Comparison of ENCODE assay signal across 29 cellular contexts in genomic region chr2:103942199-103942598, GRCh38.
"Had no signal": no experiment of that assay in that cellular context is flagged by ENCODE, and none has a peak within 500 bp of the region (broad histone marks: within the 10 kb centered on the region; RNA-seq: fewer than 3 reads in every experiment).

No MANE protein-coding gene starts in this region.

- H3K27ac ChIP-seq: body of pancreas, colonic mucosa, esophagus muscularis mucosa, foreskin keratinocyte, gastroesophageal sphincter, heart right ventricle had no signal

- ATAC-seq: activated CD4-positive, alpha-beta T cell treated with anti-CD3 and anti-CD28 coated beads for 36 hours; activated CD8-positive, alpha-beta memory T cell treated with anti-CD3 and anti-CD28 coated beads, Interleukin-2, amount 10 ng/mL, durations not matched to agents 7 days and 5 days; activated CD8-positive, alpha-beta T cell treated with anti-CD3 and anti-CD28 coated beads, Interleukin-2, amount 10 ng/mL, durations not matched to agents 7 days and 5 days; body of pancreas; foreskin keratinocyte; gastroesophageal sphincter; heart right ventricle; T-helper 17 cell had no signal

- H3K9me3 Mint-ChIP-seq: activated CD4-positive, alpha-beta T cell treated with anti-CD3 and anti-CD28 coated beads, Interleukin-2, amount 10 ng/mL, durations not matched to agents 24 days and 14 days; activated T-helper 1 cell treated with anti-CD3 and anti-CD28 coated beads, Interleukin-12 subunit alpha, Interleukin-12 subunit beta, Interleukin-2, Interleukin-4 antibody, amounts not matched to agents 30 ng/mL and 10 ng/mL and 1 ng/mL, durations not matched to agents 14 hours and 24 hours and 36 hours had no signal

- H3K36me3 Mint-ChIP-seq: activated CD4-positive, alpha-beta memory T cell treated with anti-CD3 and anti-CD28 coated beads for 36 hours; activated CD8-positive, alpha-beta memory T cell treated with anti-CD3 and anti-CD28 coated beads, Interleukin-2, amount 10 ng/mL, durations not matched to agents 7 days and 5 days; activated naive CD8-positive, alpha-beta T cell had no signal

- DNase-seq: activated CD4-positive, alpha-beta memory T cell treated with anti-CD3 and anti-CD28 coated beads for 36 hours; activated CD4-positive, alpha-beta T cell treated with anti-CD3 and anti-CD28 coated beads for 36 hours; activated CD4-positive, alpha-beta T cell treated with anti-CD3 and anti-CD28 coated beads, Interleukin-2, amount 10 ng/mL, durations not matched to agents 24 days and 14 days; activated CD4-positive, CD25-positive, alpha-beta regulatory T cell; activated CD4-positive, CD25-positive, alpha-beta regulatory T cell treated with anti-CD3 and anti-CD28 coated beads, Interleukin-2, amount 50 U/mL, for 72 hours; activated CD8-positive, alpha-beta memory T cell treated with anti-CD3 and anti-CD28 coated beads, Interleukin-2, amount 10 ng/mL, durations not matched to agents 7 days and 5 days; activated CD8-positive, alpha-beta memory T cell treated with anti-CD3 and anti-CD28 coated beads, Interleukin-2, amount 50 U/mL, for 4 hours; activated CD8-positive, alpha-beta T cell treated with anti-CD3 and anti-CD28 coated beads, Interleukin-2, amount 10 ng/mL, durations not matched to agents 7 days and 5 days; activated effector memory CD4-positive, alpha-beta T cell treated with anti-CD3 and anti-CD28 coated beads, Interleukin-2, amount 50 U/mL, for 16 hours; activated naive CD4-positive, alpha-beta T cell treated with anti-CD3 and anti-CD28 coated beads for 36 hours; activated T-cell treated with anti-CD3 and anti-CD28 coated beads, Interleukin-2, amount 50 U/mL, for 1 hour; activated T-cell treated with anti-CD3 and anti-CD28 coated beads, Interleukin-2, amount 50 U/mL, for 48 hours; amniotic stem cell; aorta; body of pancreas; caudate nucleus; colonic mucosa; effector CD8-positive, alpha-beta T cell; foreskin keratinocyte; heart right ventricle; T-helper 1 cell; T-helper 17 cell; T1000 had no signal

- H3K27me3 ChIP-seq: body of pancreas, colonic mucosa, esophagus muscularis mucosa, foreskin keratinocyte, gastroesophageal sphincter, heart right ventricle had no signal

- H3K27ac Mint-ChIP-seq: activated CD4-positive, alpha-beta memory T cell treated with anti-CD3 and anti-CD28 coated beads for 36 hours; activated CD4-positive, alpha-beta T cell treated with anti-CD3 and anti-CD28 coated beads for 36 hours; activated CD4-positive, alpha-beta T cell treated with anti-CD3 and anti-CD28 coated beads, Interleukin-2, amount 10 ng/mL, durations not matched to agents 24 days and 14 days; activated CD8-positive, alpha-beta memory T cell treated with anti-CD3 and anti-CD28 coated beads, Interleukin-2, amount 10 ng/mL, durations not matched to agents 7 days and 5 days; activated CD8-positive, alpha-beta T cell treated with anti-CD3 and anti-CD28 coated beads, Interleukin-2, amount 10 ng/mL, durations not matched to agents 7 days and 5 days; activated naive CD4-positive, alpha-beta T cell treated with anti-CD3 and anti-CD28 coated beads for 36 hours; activated naive CD8-positive, alpha-beta T cell; activated T-helper 1 cell treated with anti-CD3 and anti-CD28 coated beads, Interleukin-12 subunit alpha, Interleukin-12 subunit beta, Interleukin-2, Interleukin-4 antibody, amounts not matched to agents 30 ng/mL and 10 ng/mL and 1 ng/mL, durations not matched to agents 14 hours and 24 hours and 36 hours; activated T-helper 2 cell treated with anti-CD3 and anti-CD28 coated beads, Interferon-gamma antibody, Interleukin-2, Interleukin-4, amounts not matched to agents 10 μg/mL and 5 μg/mL and 100 μg/mL, durations not matched to agents 14 hours and 24 hours and 36 hours; T-helper 17 cell; T-helper 2 cell treated with Interferon-gamma antibody and Interleukin-4, amounts not matched to agents 5 μg/mL and 100 μg/mL, for 36 hours had no signal

- H3K4me3 ChIP-seq: body of pancreas, colonic mucosa, esophagus muscularis mucosa, gastroesophageal sphincter, heart right ventricle had no signal

- H3K4me1 ChIP-seq: body of pancreas, colonic mucosa, esophagus muscularis mucosa, foreskin keratinocyte, gastroesophageal sphincter, heart right ventricle had no signal

- H3K9me3 ChIP-seq: body of pancreas, colonic mucosa had no signal

- H3K36me3 ChIP-seq: colonic mucosa, esophagus muscularis mucosa, gastroesophageal sphincter, heart right ventricle had no signal
